9 cellular contexts compared by ENCODE assay signal in genomic region chr1:153647375-153647714, GRCh38. TPM values are rescaled to one million over a fixed set of nuclear protein-coding genes. Genes with fewer than 3 reads are reported as not detected.
DNase-seq lines count a peak whose midpoint lies in the region; ATAC-seq lines count a peak whose summit lies in the region.
"Had no signal": no experiment of that assay in that cellular context is flagged by ENCODE, and none has a peak within 500 bp of the region (broad histone marks: within the 10 kb centered on the region; RNA-seq: fewer than 3 reads in every experiment).

No MANE protein-coding gene starts in this region.

- no peak overlapping the region for H3K4me3 ChIP-seq in Karpas-422 (ENCODE audit: low read length)

- peak; percentile 62 for DNase-seq in NCI-H82 (lab: John Stamatoyannopoulos, UW)
- DNase-seq in NCI-H82 treated with DMSO at 0.1 percent for 48 hours (lab: John Stamatoyannopoulos, UW; ENCODE audit: unreplicated experiment), result no peak
- DNase-seq in sciatic nerve (ENCODE audit: low spot score), result no peak
- DNase-seq in Karpas-422, result no peak
- DNase-seq: activated CD4-positive, alpha-beta T cell treated with anti-CD3 and anti-CD28 coated beads, Interleukin-2, amount 10 ng/mL, durations not matched to agents 7 days and 5 days; NCI-H1105 had no signal

- no peaks in the 10 kb centered on the region for H3K79me2 ChIP-seq in Karpas-422 (ENCODE audit: low read length)

- no peaks in the 10 kb centered on the region for H3K9me3 ChIP-seq in Karpas-422 (ENCODE audit: low read length)

- H3K27ac ChIP-seq in Karpas-422 (ENCODE audit: low read length), result no peak overlapping the region

- H3K9me2 ChIP-seq in Karpas-422 (replicated peaks; ENCODE audit: insufficient read depth, low read length), result no peaks in the 10 kb centered on the region

- H3K27ac Mint-ChIP-seq in dendritic cell treated with granulocyte-macrophage colony-stimulating factor and Interleukin-4, amounts not matched to agents 40 ng/mL and 50 ng/mL, for 4 days, result peak overlapping the region; percentile 88

- H4K20me1 ChIP-seq in Karpas-422 (ENCODE audit: insufficient read depth, low read depth, low read length), result no peaks in the 10 kb centered on the region

- H3K36me3 Mint-ChIP-seq in dendritic cell treated with granulocyte-macrophage colony-stimulating factor and Interleukin-4, amounts not matched to agents 40 ng/mL and 50 ng/mL, for 4 days (ENCODE audit: low read depth), result peaks cover 59% of the 10 kb centered on the region

- H3K36me3 ChIP-seq in Karpas-422 (ENCODE audit: insufficient read depth, low read length), result peaks cover 34% of the 10 kb centered on the region

- no peak overlapping the region for H2AFZ ChIP-seq in Karpas-422 (ENCODE audit: low read length)

- ATAC-seq in sciatic nerve (peak; percentile 23), HG03175 (IDR thresholded peaks at IDR 0.05; ENCODE audit: unreplicated experiment) (no peak)

- intact Hi-C loops in dendritic cell treated with granulocyte-macrophage colony-stimulating factor and Interleukin-4, amounts not matched to agents 40 ng/mL and 50 ng/mL, for 4 days (cut with micrococcal nuclease), result no loop called here
- intact Hi-C loops in sciatic nerve (cut with DNase I), result no loop called here

- H3K4me3 Mint-ChIP-seq in dendritic cell treated with granulocyte-macrophage colony-stimulating factor and Interleukin-4, amounts not matched to agents 40 ng/mL and 50 ng/mL, for 4 days, result peak overlapping the region; percentile 44
- H3K4me3 Mint-ChIP-seq: activated CD4-positive, alpha-beta T cell treated with anti-CD3 and anti-CD28 coated beads, Interleukin-2, amount 10 ng/mL, durations not matched to agents 7 days and 5 days had no signal

- H3K4me1 Mint-ChIP-seq in dendritic cell treated with granulocyte-macrophage colony-stimulating factor and Interleukin-4, amounts not matched to agents 40 ng/mL and 50 ng/mL, for 4 days (ENCODE audit: low read depth), result peaks cover 55% of the 10 kb centered on the region

- H3K9me3 Mint-ChIP-seq in dendritic cell treated with granulocyte-macrophage colony-stimulating factor and Interleukin-4, amounts not matched to agents 40 ng/mL and 50 ng/mL, for 4 days, result no peaks in the 10 kb centered on the region
- H3K9me3 Mint-ChIP-seq: activated CD4-positive, alpha-beta T cell treated with anti-CD3 and anti-CD28 coated beads, Interleukin-2, amount 10 ng/mL, durations not matched to agents 7 days and 5 days had no signal

- H3K4me1 ChIP-seq in Karpas-422 (ENCODE audit: low read length), result no peaks in the 10 kb centered on the region

- H3K27me3 Mint-ChIP-seq in dendritic cell treated with granulocyte-macrophage colony-stimulating factor and Interleukin-4, amounts not matched to agents 40 ng/mL and 50 ng/mL, for 4 days, result no peaks in the 10 kb centered on the region
- H3K27me3 Mint-ChIP-seq: activated CD4-positive, alpha-beta T cell treated with anti-CD3 and anti-CD28 coated beads, Interleukin-2, amount 10 ng/mL, durations not matched to agents 7 days and 5 days had no signal

- H3K9ac ChIP-seq in Karpas-422 (ENCODE audit: low read length), result no peak overlapping the region

- H3K27me3 ChIP-seq in Karpas-422 (ENCODE audit: low read length), result no peaks in the 10 kb centered on the region

- H3K4me2 ChIP-seq in Karpas-422 (ENCODE audit: low read depth, low read length, poor library complexity, severe bottlenecking), result no peak overlapping the region

RNA-seq across cellular contexts. Expression of gene SNAPIN, which starts 11.2 kb away (rescaled TPM):
- total RNA-seq in sciatic nerve, result 30.2 TPM
- 46.2 and 54.3 TPM in 2 replicates for total RNA-seq in Karpas-422 (2014; rRNA removed; shearing (Covaris generic); ENCODE audit: low replicate concordance)

RNA-seq across cellular contexts. Expression of gene CHTOP, which starts 13.5 kb away (rescaled TPM):
- total RNA-seq in sciatic nerve, result 66.3 TPM
- 62.1 and 64.6 TPM in 2 replicates for total RNA-seq in Karpas-422 (2014; rRNA removed; shearing (Covaris generic); ENCODE audit: low replicate concordance)

RNA-seq across cellular contexts. Expression of gene S100A1, which starts 19.1 kb away (rescaled TPM):
- 99.7 TPM for total RNA-seq in sciatic nerve
- 15.9 and 18.9 TPM in 2 replicates for total RNA-seq in Karpas-422 (2014; rRNA removed; shearing (Covaris generic); ENCODE audit: low replicate concordance)
- total RNA-seq: activated CD4-positive, alpha-beta T cell treated with anti-CD3 and anti-CD28 coated beads, Interleukin-2, amount 10 ng/mL, durations not matched to agents 7 days and 5 days; glomerular endothelial cell had no signal

RNA-seq across cellular contexts. Expression of gene S100A13, which starts 20.0 kb away (rescaled TPM):
- 112 TPM for total RNA-seq in sciatic nerve
- 13.4 and 21.5 TPM in 2 replicates for total RNA-seq in Karpas-422 (2014; rRNA removed; shearing (Covaris generic); ENCODE audit: low replicate concordance)

RNA-seq across cellular contexts. Expression of gene ILF2, which starts 23.4 kb away (rescaled TPM):
- 73.5 TPM for total RNA-seq in sciatic nerve
- 146 and 178 TPM in 2 replicates for total RNA-seq in Karpas-422 (2014; rRNA removed; shearing (Covaris generic); ENCODE audit: low replicate concordance)
